2 cellular contexts compared by ENCODE assay signal in genomic region chr12:121278450-121279375, GRCh38.
TF ChIP-seq lines count a peak whose summit lies in the region.

No MANE protein-coding gene starts in this region.

TF ChIP-seq in IMR-90, 13 proteins besides CTCF, POLR2A, EP300 and RAD21:
- TF ChIP-seq CHD1 (IDR thresholded peaks at IDR 0.05; ENCODE audit: low read depth, low read length) (no peak), MAFK (IDR thresholded peaks at IDR 0.05; ENCODE audit: low read depth, low read length) (no peak), RFX5 (IDR thresholded peaks at IDR 0.05; ENCODE audit: low read depth, low read length) (no peak), MXI1 (IDR thresholded peaks at IDR 0.05; ENCODE audit: borderline replicate concordance, low read depth, low read length) (no peak), RCOR1 (IDR thresholded peaks at IDR 0.05; ENCODE audit: insufficient replicate concordance, low read length) (no peak)
TF ChIP-seq in IMR-90: peak in this region for 0.

TF ChIP-seq in HepG2, 621 proteins besides CTCF, POLR2A, EP300 and RAD21:
- TF ChIP-seq RFX1 (IDR thresholded peaks at IDR 0.05): no peak
- no peak for TF ChIP-seq RELA (CRISPR knock-in tag; IDR thresholded peaks at IDR 0.05)
- TF ChIP-seq, protein P1, sequence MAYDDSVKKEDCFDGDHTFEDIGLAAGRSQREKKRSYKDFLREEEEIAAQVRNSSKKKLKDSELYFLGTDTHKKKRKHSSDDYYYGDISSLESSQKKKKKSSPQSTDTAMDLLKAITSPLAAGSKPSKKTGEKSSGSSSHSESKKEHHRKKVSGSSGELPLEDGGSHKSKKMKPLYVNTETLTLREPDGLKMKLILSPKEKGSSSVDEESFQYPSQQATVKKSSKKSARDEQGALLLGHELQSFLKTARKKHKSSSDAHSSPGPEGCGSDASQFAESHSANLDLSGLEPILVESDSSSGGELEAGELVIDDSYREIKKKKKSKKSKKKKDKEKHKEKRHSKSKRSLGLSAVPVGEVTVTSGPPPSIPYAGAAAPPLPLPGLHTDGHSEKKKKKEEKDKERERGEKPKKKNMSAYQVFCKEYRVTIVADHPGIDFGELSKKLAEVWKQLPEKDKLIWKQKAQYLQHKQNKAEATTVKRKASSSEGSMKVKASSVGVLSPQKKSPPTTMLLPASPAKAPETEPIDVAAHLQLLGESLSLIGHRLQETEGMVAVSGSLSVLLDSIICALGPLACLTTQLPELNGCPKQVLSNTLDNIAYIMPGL (CRISPR knock-in tag; IDR thresholded peaks at IDR 0.05; ENCODE audit: borderline replicate concordance in 1 of 2, low read depth in 1 of 2): no peak
- no peak for TF ChIP-seq ZNF746 (CRISPR knock-in tag; IDR thresholded peaks at IDR 0.05)
- no peak for TF ChIP-seq TEAD3 (CRISPR knock-in tag; optimal IDR thresholded peaks at IDR 0.05; ENCODE audit: borderline replicate concordance)
- no peak for TF ChIP-seq ATF3 (CRISPR knock-in tag; IDR thresholded peaks at IDR 0.05)
- no peak for TF ChIP-seq ONECUT2 (CRISPR knock-in tag; IDR thresholded peaks at IDR 0.05)
- no peak for TF ChIP-seq ZC3H4 (CRISPR knock-in tag; IDR thresholded peaks at IDR 0.05; ENCODE audit: borderline replicate concordance)
- TF ChIP-seq ZNF879 (CRISPR knock-in tag; IDR thresholded peaks at IDR 0.05): no peak
- TF ChIP-seq, protein P2, sequence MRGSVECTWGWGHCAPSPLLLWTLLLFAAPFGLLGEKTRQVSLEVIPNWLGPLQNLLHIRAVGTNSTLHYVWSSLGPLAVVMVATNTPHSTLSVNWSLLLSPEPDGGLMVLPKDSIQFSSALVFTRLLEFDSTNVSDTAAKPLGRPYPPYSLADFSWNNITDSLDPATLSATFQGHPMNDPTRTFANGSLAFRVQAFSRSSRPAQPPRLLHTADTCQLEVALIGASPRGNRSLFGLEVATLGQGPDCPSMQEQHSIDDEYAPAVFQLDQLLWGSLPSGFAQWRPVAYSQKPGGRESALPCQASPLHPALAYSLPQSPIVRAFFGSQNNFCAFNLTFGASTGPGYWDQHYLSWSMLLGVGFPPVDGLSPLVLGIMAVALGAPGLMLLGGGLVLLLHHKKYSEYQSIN (CRISPR knock-in tag; IDR thresholded peaks at IDR 0.05; ENCODE audit: borderline replicate concordance): no peak
- TF ChIP-seq TFAP4 (IDR thresholded peaks at IDR 0.05; ENCODE audit: borderline replicate concordance, low read depth): no peak
- TF ChIP-seq ZBTB39 (CRISPR knock-in tag; IDR thresholded peaks at IDR 0.05): no peak
- TF ChIP-seq SOX6 (IDR thresholded peaks at IDR 0.05): no peak
- no peak for TF ChIP-seq SOX6 (CRISPR knock-in tag; IDR thresholded peaks at IDR 0.05)
- no peak for TF ChIP-seq KLF11 (CRISPR knock-in tag; IDR thresholded peaks at IDR 0.05)
- no peak for TF ChIP-seq ZNF883 (CRISPR knock-in tag; IDR thresholded peaks at IDR 0.05; ENCODE audit: not compliant biosample characterization)
- TF ChIP-seq GFI1 (CRISPR knock-in tag; IDR thresholded peaks at IDR 0.05; ENCODE audit: borderline replicate concordance): no peak
